ENCODE assay signal across 9 cellular contexts in the genomic region with DNA sequence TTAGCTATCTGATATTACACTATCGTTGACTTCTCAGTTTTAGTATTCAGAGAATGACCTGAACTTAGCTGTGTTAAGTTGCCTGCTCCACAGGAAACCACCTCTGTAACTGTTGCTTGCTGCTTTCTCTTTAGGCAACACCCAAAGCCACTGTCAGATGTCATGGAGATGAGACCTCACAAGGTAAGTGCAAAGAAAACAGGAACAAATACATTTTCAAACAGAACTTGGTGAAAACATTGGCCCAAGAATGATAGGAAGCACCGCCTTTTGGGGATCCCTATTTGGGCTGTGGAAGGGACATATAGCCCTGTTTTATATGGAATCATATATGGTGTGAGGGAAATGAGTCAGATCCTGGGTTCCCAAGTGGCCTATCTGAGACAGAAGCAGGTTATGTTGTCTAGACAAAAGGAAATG.
DNase-seq lines count a peak whose midpoint lies in the region; ATAC-seq, FAIRE-seq and TF ChIP-seq lines count a peak whose summit lies in the region.
"Had no signal": no experiment of that assay in that cellular context is flagged by ENCODE, and none has a peak within 500 bp of the region (broad histone marks: within the 10 kb centered on the region; RNA-seq: fewer than 3 reads in every experiment).

No MANE protein-coding gene starts in this region.

- TF ChIP-seq POLR2A in GM12892 (IDR thresholded peaks at IDR 0.05; ENCODE audit: low read depth, low read length), result no peak

- no peaks in the 10 kb centered on the region for H3K27me3 Mint-ChIP-seq in activated T-cell treated with anti-CD3 and anti-CD28 coated beads, Interleukin-2, amount 50 U/mL, for 24 hours

- H3K79me2 ChIP-seq in osteoblast (ENCODE audit: insufficient read depth, low read length), result no peaks in the 10 kb centered on the region

- peak overlapping the region; percentile 57 for H3K4me3 Mint-ChIP-seq in activated T-cell treated with anti-CD3 and anti-CD28 coated beads, Interleukin-2, amount 50 U/mL, for 24 hours

- H3K9me3 ChIP-seq in osteoblast (ENCODE audit: low read depth, low read length) (no peaks in the 10 kb centered on the region), WERI-Rb-1 (ENCODE audit: severe bottlenecking) (no peaks in the 10 kb centered on the region)
- H3K9me3 ChIP-seq: thoracic aorta had no signal

- no peaks in the 10 kb centered on the region for H4K20me1 ChIP-seq in osteoblast (ENCODE audit: insufficient read depth, low read length)

- peak overlapping the region; percentile 5 for H3K4me2 ChIP-seq in osteoblast (ENCODE audit: insufficient read depth, low read length)

- H2AFZ ChIP-seq in osteoblast (ENCODE audit: low read length), result peak overlapping the region; percentile 25

- H3K27ac ChIP-seq in osteoblast (ENCODE audit: low read depth, low read length) (peak overlapping the region; percentile 32), WERI-Rb-1 (no peak overlapping the region)
- H3K27ac ChIP-seq: thoracic aorta had no signal

- in situ Hi-C loops in KBM-7 (cut with MboI; ENCODE audit: low pct_unique_long_range_greater_than_20kb, low sequenced_read_pairs), result no loop called here

- peaks cover 11% of the 10 kb centered on the region for H3K36me3 Mint-ChIP-seq in activated T-cell treated with anti-CD3 and anti-CD28 coated beads, Interleukin-2, amount 50 U/mL, for 24 hours (ENCODE audit: low read depth)

- H3K4me1 Mint-ChIP-seq in activated T-cell treated with anti-CD3 and anti-CD28 coated beads, Interleukin-2, amount 50 U/mL, for 24 hours (ENCODE audit: low read depth), result peaks cover 78% of the 10 kb centered on the region

- H3K27ac Mint-ChIP-seq in activated T-cell treated with anti-CD3 and anti-CD28 coated beads, Interleukin-2, amount 50 U/mL, for 24 hours, result peak overlapping the region; percentile 94

- TF ChIP-seq CTCF in osteoblast (IDR thresholded peaks at IDR 0.05; ENCODE audit: extremely low read depth, low read depth, low read length) (no peak), WERI-Rb-1 (IDR thresholded peaks at IDR 0.05; ENCODE audit: low read depth, low read length) (no peak)

- H3K36me3 ChIP-seq in osteoblast (ENCODE audit: insufficient read depth, low read length), result no peaks in the 10 kb centered on the region
- H3K36me3 ChIP-seq in WERI-Rb-1, result no peaks in the 10 kb centered on the region
- H3K36me3 ChIP-seq: thoracic aorta had no signal

- H3K27me3 ChIP-seq in osteoblast (ENCODE audit: insufficient read depth, low read length), result no peaks in the 10 kb centered on the region
- no peaks in the 10 kb centered on the region for H3K27me3 ChIP-seq in WERI-Rb-1 (ENCODE audit: insufficient read depth, low read depth, severe bottlenecking)

- peak; percentile 97 for FAIRE-seq in GM12892 (lab: Jason Lieb, UNC)

- H3K4me3 ChIP-seq in osteoblast (ENCODE audit: insufficient read depth, low read length) (no peak overlapping the region), WERI-Rb-1 (ENCODE audit: low read depth, low read length) (no peak overlapping the region)
- H3K4me3 ChIP-seq: thoracic aorta had no signal

- DNase-seq in GM12892 (ENCODE audit: insufficient read length), result peak; percentile 7
- peak; percentile 78 for DNase-seq in KBM-7
- no peak for DNase-seq in activated T-cell treated with anti-CD3 and anti-CD28 coated beads, Interleukin-2, amount 50 U/mL, for 24 hours
- no peak for DNase-seq in osteoblast (ENCODE audit: insufficient read length, low spot score, missing footprints)
- DNase-seq in AG20443 (ENCODE audit: low spot score), result no peak
- DNase-seq in WERI-Rb-1, result no peak
- no peak for DNase-seq in GOT3 (lab: John Stamatoyannopoulos, UW)

- H3K9me3 Mint-ChIP-seq in activated T-cell treated with anti-CD3 and anti-CD28 coated beads, Interleukin-2, amount 50 U/mL, for 24 hours, result peaks cover 18% of the 10 kb centered on the region

- H3K4me1 ChIP-seq in osteoblast (ENCODE audit: insufficient read depth, low read length), result peaks cover 9% of the 10 kb centered on the region

- ATAC-seq in GM21529 (IDR thresholded peaks at IDR 0.05; ENCODE audit: unreplicated experiment), result peak; percentile 95

Comparison
In these comparisons a context has a peak if more than half of its experiments do, and no peak if none do; other contexts are left out.
1. DNase-seq: peak in GM12892 (single experiment) and KBM-7 (single experiment); none in activated T-cell treated with anti-CD3 and anti-CD28 coated beads, Interleukin-2, amount 50 U/mL, for 24 hours (single experiment), osteoblast (single experiment), AG20443 (single experiment), WERI-Rb-1 (single experiment) and GOT3 (single experiment).